In the genomic region with DNA sequence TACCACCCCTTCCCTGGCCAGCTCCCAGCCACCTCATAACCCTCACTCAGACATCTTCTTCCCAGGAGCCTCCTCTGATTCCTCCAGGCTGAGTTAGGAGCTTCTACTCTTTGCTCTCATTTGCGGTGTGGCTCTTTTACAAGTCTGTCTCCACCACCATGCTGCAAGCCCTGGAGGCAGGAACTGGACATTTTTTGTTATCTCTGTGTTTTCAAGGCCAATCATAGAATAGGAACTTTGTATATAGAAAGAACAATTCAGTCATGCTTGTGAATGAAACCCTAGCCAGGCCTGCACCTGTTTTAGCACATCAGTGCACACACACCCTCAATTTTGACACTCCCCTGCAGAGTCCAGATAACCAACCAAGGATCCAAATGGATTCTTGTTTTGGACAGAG, we compare ENCODE assay signal across 24 cellular contexts.
A peak's percentile ranks its signal among the peaks of the same experiment; 100 is the strongest.
DNase-seq lines count a peak whose midpoint lies in the region; ATAC-seq and TF ChIP-seq lines count a peak whose summit lies in the region.
"Had no signal": no experiment of that assay in that cellular context is flagged by ENCODE, and none has a peak within 500 bp of the region (broad histone marks: within the 10 kb centered on the region; RNA-seq: fewer than 3 reads in every experiment).

No MANE protein-coding gene starts in this region.

- ATAC-seq in left colon (peak; percentile 26), HG02763 (IDR thresholded peaks at IDR 0.05; ENCODE audit: unreplicated experiment) (no peak), HG03460 (IDR thresholded peaks at IDR 0.05; ENCODE audit: unreplicated experiment) (no peak), GM21360 (IDR thresholded peaks at IDR 0.05; ENCODE audit: unreplicated experiment) (no peak)
- ATAC-seq: GM12878, lower lobe of right lung had no signal

- peak overlapping the region; percentile 30; the same call in 1 of the 2 replicates for H3K27ac Mint-ChIP-seq in HFFc6

- peaks cover 35% of the 10 kb centered on the region for H3K4me1 Mint-ChIP-seq in HFFc6 (ENCODE audit: low read depth)

- H3K4me3 Mint-ChIP-seq in HFFc6 = no peak overlapping the region

- no peak for TF ChIP-seq POLR2A in stomach (IDR thresholded peaks at IDR 0.05)

- H3K27ac ChIP-seq in SJCRH30 = peak overlapping the region; percentile 98
- peak overlapping the region; percentile 61 to 81 (median 79) for H3K27ac ChIP-seq in stomach
- H3K27ac ChIP-seq: BLaER1, cardiac muscle cell, lower lobe of right lung, neutrophil, Peyer's patch had no signal

- TF ChIP-seq CTCF in HFFc6 (IDR thresholded peaks at IDR 0.05) (no peak), stomach (IDR thresholded peaks at IDR 0.05) (no peak)

- no peaks in the 10 kb centered on the region for H3K9me3 Mint-ChIP-seq in HFFc6

- H3K36me3 ChIP-seq in SJCRH30 (no peaks in the 10 kb centered on the region), stomach (no peaks in the 10 kb centered on the region)
- H3K36me3 ChIP-seq: adrenal gland, BLaER1, cardiac muscle cell, lower lobe of right lung, neutrophil, Peyer's patch had no signal

- H3K4me3 ChIP-seq in SJCRH30 (no peak overlapping the region), stomach (no peak overlapping the region)
- H3K4me3 ChIP-seq: adrenal gland, BLaER1, cardiac muscle cell, GM12878, lower lobe of right lung, Peyer's patch had no signal

- no peaks in the 10 kb centered on the region for H3K36me3 Mint-ChIP-seq in HFFc6 (ENCODE audit: low read depth)

- 37 to 62% (median 58%) methylated on average over 1 of the region's 1 CpG for WGBS in stomach, 5 donors

- H3K27me3 Mint-ChIP-seq in HFFc6 (ENCODE audit: insufficient read depth) = no peaks in the 10 kb centered on the region

- H3K4me1 ChIP-seq in SJCRH30 (peaks cover 34% of the 10 kb centered on the region), stomach (peaks cover 10 to 40% (median 28%) of the 10 kb centered on the region in 4 donors)
- H3K4me1 ChIP-seq: adrenal gland, Peyer's patch had no signal

- H3K9me3 ChIP-seq in SJCRH30 (replicated peaks) (no peaks in the 10 kb centered on the region), stomach (no peaks in the 10 kb centered on the region)
- H3K9me3 ChIP-seq: adrenal gland, BLaER1, lower lobe of right lung, neutrophil, Peyer's patch had no signal

- no peak for TF ChIP-seq EP300 in stomach (IDR thresholded peaks at IDR 0.05)

- intact Hi-C loops in left colon (cut with DNase I, micrococcal nuclease) = no loop called here
- intact Hi-C loops in stomach (cut with DNase I; ENCODE audit: low total_unique reads) = no loop called here

- DNase-seq in HFFc6 (peak; percentile 6), SJCRH30 (peak; percentile 88 to 93), left colon (no peak), stomach (no peak)
- DNase-seq in central memory CD4-positive, alpha-beta T cell = no peak
- DNase-seq: ACHN; activated CD4-positive, CD25-positive, alpha-beta regulatory T cell treated with anti-CD3 and anti-CD28 coated beads, Interleukin-2, amount 50 U/mL, for 72 hours; activated gamma-delta T cell treated with Interleukin-2 at 50 U/mL for 16 hours; activated T-cell treated with anti-CD3 and anti-CD28 coated beads, Interleukin-2, amount 50 U/mL, for 1 hour; adrenal gland; DMS79 treated with DMSO at 0.1 percent for 48 hours; lower lobe of right lung; NCI-H510A treated with DMSO at 0.1 percent for 48 hours; Peyer's patch; small intestine; stimulated activated CD4-positive, alpha-beta T cell treated with anti-CD3 and anti-CD28 coated beads, Interleukin-1b, Interleukin-23, amount 100 ng/mL, for 48 hours; T-helper 1 cell had no signal

- no peaks in the 10 kb centered on the region for H3K27me3 ChIP-seq in SJCRH30
- no peaks in the 10 kb centered on the region for H3K27me3 ChIP-seq in stomach
- H3K27me3 ChIP-seq: adrenal gland, BLaER1, cardiac muscle cell, Peyer's patch had no signal

Comparison
In these comparisons a context has a peak if more than half of its experiments do, and no peak if none do; other contexts are left out.
1. DNase-seq: peak in HFFc6 (single experiment) and SJCRH30 (2 of 2); none in left colon (0 of 2), stomach (single experiment) and central memory CD4-positive, alpha-beta T cell (single experiment).